In the genomic region with DNA sequence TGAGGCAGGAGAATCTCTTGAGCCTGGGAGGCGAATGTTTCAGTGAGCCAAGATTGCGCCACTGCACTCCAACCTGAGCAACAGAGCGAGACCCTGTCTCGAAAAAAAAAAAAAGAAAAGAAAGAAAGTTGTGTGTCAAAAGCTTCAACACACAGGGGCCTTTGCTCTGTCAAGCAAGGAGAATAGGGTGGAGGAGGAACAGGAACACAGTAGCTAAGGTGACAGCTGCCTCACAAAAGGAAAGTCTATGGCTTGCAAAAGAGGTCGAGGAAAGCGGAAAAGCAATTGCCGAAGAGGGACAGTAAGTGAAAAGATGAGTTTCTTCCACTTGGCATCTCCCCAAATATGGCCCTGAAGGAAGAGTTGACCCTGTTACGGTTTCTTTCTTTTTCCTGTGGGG, we compare ENCODE assay signal across 19 cellular contexts. TPM values are rescaled to one million over a fixed set of nuclear protein-coding genes. Genes with fewer than 3 reads are reported as not detected.
DNase-seq lines count a peak whose midpoint lies in the region; ATAC-seq, FAIRE-seq and TF ChIP-seq lines count a peak whose summit lies in the region.
"Had no signal": no experiment of that assay in that cellular context is flagged by ENCODE, and none has a peak within 500 bp of the region (broad histone marks: within the 10 kb centered on the region; RNA-seq: fewer than 3 reads in every experiment).

No MANE protein-coding gene starts in this region.

- H3K27ac ChIP-seq in kidney (ENCODE audit: low read depth in 2 of 2, low read length in 2 of 2) = no peak overlapping the region
- H3K27ac ChIP-seq: epithelial cell of prostate had no signal

- H3K4me1 Mint-ChIP-seq in activated T-cell treated with anti-CD3 and anti-CD28 coated beads, Interleukin-2, amount 50 U/mL, for 4 hours (ENCODE audit: low read depth) = peaks cover 62% of the 10 kb centered on the region
- H3K4me1 Mint-ChIP-seq in activated B cell treated with CpG ODN at 0.5 μM for 24 hours = peaks cover 55% of the 10 kb centered on the region
- peaks cover 62 to 63% of the 10 kb centered on the region in 2 donors for H3K4me1 Mint-ChIP-seq in immature natural killer cell
- peaks cover 63% of the 10 kb centered on the region for H3K4me1 Mint-ChIP-seq in stimulated activated naive CD8-positive, alpha-beta T cell treated with anti-CD3 and anti-CD28 coated beads, Interleukin-15, Interleukin-2, amounts not matched to agents 100 ng/mL and 50 ng/mL, for 24 hours (ENCODE audit: low read depth)

- CTCF ChIA-PET in activated B cell treated with CpG ODN at 0.5 μM for 24 hours (lab: Charles Lee) = interaction anchor here (0.7 to 2.0 kb wide), 4 partner anchors 14 to 106 kb away, joined by 3 to 6 read pairs (median 3); no protein-coding TSS in a partner anchor

- H3K9ac ChIP-seq in kidney (ENCODE audit: low read length in 2 of 2) = no peak overlapping the region

- no peaks in the 10 kb centered on the region for H3K9me3 Mint-ChIP-seq in activated T-cell treated with anti-CD3 and anti-CD28 coated beads, Interleukin-2, amount 50 U/mL, for 4 hours
- H3K9me3 Mint-ChIP-seq in activated B cell treated with CpG ODN at 0.5 μM for 24 hours (no peaks in the 10 kb centered on the region), immature natural killer cell (no peaks in the 10 kb centered on the region)
- H3K9me3 Mint-ChIP-seq in stimulated activated naive CD8-positive, alpha-beta T cell treated with anti-CD3 and anti-CD28 coated beads, Interleukin-15, Interleukin-2, amounts not matched to agents 100 ng/mL and 50 ng/mL, for 24 hours = no peaks in the 10 kb centered on the region

- no peaks in the 10 kb centered on the region for H3K27me3 Mint-ChIP-seq in activated T-cell treated with anti-CD3 and anti-CD28 coated beads, Interleukin-2, amount 50 U/mL, for 4 hours (ENCODE audit: low read depth)
- H3K27me3 Mint-ChIP-seq in activated B cell treated with CpG ODN at 0.5 μM for 24 hours = no peaks in the 10 kb centered on the region
- peaks cover 0 to 3% (median 0%) of the 10 kb centered on the region in 3 donors for H3K27me3 Mint-ChIP-seq in immature natural killer cell (ENCODE audit: low read depth in 3 of 3)
- no peaks in the 10 kb centered on the region for H3K27me3 Mint-ChIP-seq in stimulated activated naive CD8-positive, alpha-beta T cell treated with anti-CD3 and anti-CD28 coated beads, Interleukin-15, Interleukin-2, amounts not matched to agents 100 ng/mL and 50 ng/mL, for 24 hours

- H3K36me3 Mint-ChIP-seq in activated T-cell treated with anti-CD3 and anti-CD28 coated beads, Interleukin-2, amount 50 U/mL, for 4 hours (ENCODE audit: insufficient read depth) = no peaks in the 10 kb centered on the region
- no peaks in the 10 kb centered on the region for H3K36me3 Mint-ChIP-seq in activated B cell treated with CpG ODN at 0.5 μM for 24 hours (ENCODE audit: low read depth)
- H3K36me3 Mint-ChIP-seq in immature natural killer cell = no peaks in the 10 kb centered on the region
- H3K36me3 Mint-ChIP-seq in stimulated activated naive CD8-positive, alpha-beta T cell treated with anti-CD3 and anti-CD28 coated beads, Interleukin-15, Interleukin-2, amounts not matched to agents 100 ng/mL and 50 ng/mL, for 24 hours (ENCODE audit: low read depth) = peaks cover 10% of the 10 kb centered on the region

- H3K4me3 Mint-ChIP-seq in activated T-cell treated with anti-CD3 and anti-CD28 coated beads, Interleukin-2, amount 50 U/mL, for 4 hours = peak overlapping the region; percentile 77
- peak overlapping the region; percentile 35 for H3K4me3 Mint-ChIP-seq in activated B cell treated with CpG ODN at 0.5 μM for 24 hours
- peak overlapping the region in 4 of 5 donors; percentile 6 to 46 (median 32) for H3K4me3 Mint-ChIP-seq in immature natural killer cell
- H3K4me3 Mint-ChIP-seq in stimulated activated naive CD8-positive, alpha-beta T cell treated with anti-CD3 and anti-CD28 coated beads, Interleukin-15, Interleukin-2, amounts not matched to agents 100 ng/mL and 50 ng/mL, for 24 hours = peak overlapping the region; percentile 81

- POLR2A ChIA-PET in activated B cell treated with CpG ODN at 0.5 μM for 24 hours (lab: Charles Lee) = interaction anchor here (0.8 to 1.1 kb wide), 3 partner anchors 11 to 35 kb away, joined by 3 to 5 read pairs (median 3); no protein-coding TSS in a partner anchor

- H3K4me1 ChIP-seq in kidney (ENCODE audit: control insufficient read depth in 1 of 2, insufficient read depth in 1 of 2, low read depth in 1 of 2, low read length in 2 of 2) = no peaks in the 10 kb centered on the region

- no peaks in the 10 kb centered on the region for H3K36me3 ChIP-seq in kidney (ENCODE audit: control insufficient read depth in 1 of 2, insufficient read depth in 2 of 2, low read length in 2 of 2)
- H3K36me3 ChIP-seq: MG63 had no signal

- no peaks in the 10 kb centered on the region for H3K9me3 ChIP-seq in kidney (ENCODE audit: control insufficient read depth in 1 of 2, low read length in 2 of 2)
- H3K9me3 ChIP-seq: MG63 had no signal

- no peak overlapping the region for H3K4me3 ChIP-seq in kidney (ENCODE audit: low read length in 2 of 2)
- H3K4me3 ChIP-seq: MG63 had no signal

- H3K27ac Mint-ChIP-seq in activated B cell treated with CpG ODN at 0.5 μM for 24 hours = peak overlapping the region; percentile 76
- peak overlapping the region in 5 of 6 donors; percentile 52 to 89 (median 64) for H3K27ac Mint-ChIP-seq in immature natural killer cell
- H3K27ac Mint-ChIP-seq in stimulated activated naive CD8-positive, alpha-beta T cell treated with anti-CD3 and anti-CD28 coated beads, Interleukin-15, Interleukin-2, amounts not matched to agents 100 ng/mL and 50 ng/mL, for 24 hours = peak overlapping the region; percentile 93

- no peak for ATAC-seq in activated T-cell treated with anti-CD3 and anti-CD28 coated beads, Interleukin-2, amount 50 U/mL, for 4 hours
- ATAC-seq in activated B cell treated with CpG ODN at 0.5 μM for 24 hours (ENCODE audit: low read depth) (peak; percentile 81), GM18520 (IDR thresholded peaks at IDR 0.05; ENCODE audit: unreplicated experiment) (no peak)
- ATAC-seq: Right ventricle myocardium inferior had no signal

- TF ChIP-seq CTCF in activated B cell treated with CpG ODN at 0.5 μM for 24 hours (IDR thresholded peaks at IDR 0.05) (no peak), kidney (IDR thresholded peaks at IDR 0.05; ENCODE audit: borderline replicate concordance, extremely low read depth, insufficient read depth) (no peak)

- intact Hi-C loops in activated B cell treated with CpG ODN at 0.5 μM for 24 hours (cut with micrococcal nuclease) = no loop called here
- intact Hi-C loops in kidney (cut with DNase I) = no loop called here

- no peak for DNase-seq in activated T-cell treated with anti-CD3 and anti-CD28 coated beads, Interleukin-2, amount 50 U/mL, for 4 hours
- no peak for DNase-seq in activated T-cell treated with anti-CD3 and anti-CD28 coated beads for 4 hours
- no peak for DNase-seq in activated B cell treated with CpG ODN at 0.5 μM for 24 hours
- DNase-seq in immature natural killer cell = no peak
- no peak for DNase-seq in kidney
- DNase-seq in kidney glomerular epithelial cell (lab: John Stamatoyannopoulos, UW) = no peak
- DNase-seq: activated effector memory CD4-positive, alpha-beta T cell treated with Interleukin-2 at 50 U/mL for 16 hours; MG63; NCI-H2029 had no signal

- FAIRE-seq in kidney (lab: Jason Lieb, UNC) = no peak
- FAIRE-seq: D721Med, frontal cortex had no signal

RNA-seq across cellular contexts. Expression of a gene that starts 26.5 kb away (rescaled TPM):
- under 1 TPM; 0.61 to 0.92 (median 0.76) TPM for total RNA-seq in activated T-cell treated with anti-CD3 and anti-CD28 coated beads, Interleukin-2, amount 50 U/mL, for 4 hours
- 0.58 TPM in 1 of 2 replicates, not detected in the other for total RNA-seq in activated B cell treated with CpG ODN at 0.5 μM for 24 hours
- 1 to 10 TPM in 2 of 3 donors, not detected in 1; 1.4 to 2.1 TPM for polyA plus RNA-seq in immature natural killer cell
- total RNA-seq in kidney = 0.63 TPM
- not detected for polyA plus RNA-seq in kidney (ENCODE audit: insufficient read depth, low read depth, low replicate concordance)
- total RNA-seq: frontal cortex, NCI-H460, pulmonary artery endothelial cell, Right ventricle myocardium inferior, subcutaneous adipose tissue had no signal

RNA-seq across cellular contexts. Expression of a gene that starts 32.9 kb away (rescaled TPM):
- 10 to 100 TPM; 19.5 to 40.4 (median 26.4) TPM for total RNA-seq in activated T-cell treated with anti-CD3 and anti-CD28 coated beads, Interleukin-2, amount 50 U/mL, for 4 hours
- total RNA-seq in activated B cell treated with CpG ODN at 0.5 μM for 24 hours = 4.2 and 4.3 TPM in 2 replicates
- polyA plus RNA-seq in immature natural killer cell = 10 to 100 TPM; 41.7 to 67.5 (median 46.0) TPM
- total RNA-seq in kidney = 9.7 TPM
- polyA plus RNA-seq in kidney (ENCODE audit: insufficient read depth, low read depth, low replicate concordance) = 0.73 TPM
- total RNA-seq: pulmonary artery endothelial cell had no signal

RNA-seq across cellular contexts. Expression of a gene that starts 40.2 kb away (rescaled TPM):
- total RNA-seq in activated T-cell treated with anti-CD3 and anti-CD28 coated beads, Interleukin-2, amount 50 U/mL, for 4 hours = under 1 TPM; 0.38 to 0.53 (median 0.41) TPM
- total RNA-seq in activated B cell treated with CpG ODN at 0.5 μM for 24 hours (0.15 TPM in 1 of 2 replicates, not detected in the other), kidney (not detected)
- polyA plus RNA-seq in immature natural killer cell (not detected), kidney (ENCODE audit: insufficient read depth, low read depth, low replicate concordance) (not detected)
- total RNA-seq: lower leg skin, NCI-H460, pulmonary artery endothelial cell, Right ventricle myocardium inferior had no signal
